17 cellular contexts compared by ENCODE assay signal in genomic region chr22:40004836-40005235, GRCh38. TPM values are rescaled to one million over a fixed set of nuclear protein-coding genes. Genes with fewer than 3 reads are reported as not detected.
DNase-seq lines count a peak whose midpoint lies in the region; ATAC-seq and TF ChIP-seq lines count a peak whose summit lies in the region.
"Had no signal": no experiment of that assay in that cellular context is flagged by ENCODE, and none has a peak within 500 bp of the region (broad histone marks: within the 10 kb centered on the region; RNA-seq: fewer than 3 reads in every experiment).

No MANE protein-coding gene starts in this region.

- TF ChIP-seq CTCF in brain (conservative IDR thresholded peaks at IDR 0.05) (no peak), glutamatergic neuron (IDR thresholded peaks at IDR 0.05; ENCODE audit: partially characterized antibody, unreplicated experiment) (no peak)
- no peak for TF ChIP-seq CTCF in activated CD8-positive, alpha-beta T cell treated with anti-CD3 and anti-CD28 coated beads for 36 hours (IDR thresholded peaks at IDR 0.05)

- DNase-seq in NCI-H82 (lab: John Stamatoyannopoulos, UW) (peak; percentile 53), NCI-H82 treated with DMSO at 0.1 percent for 48 hours (lab: John Stamatoyannopoulos, UW; ENCODE audit: unreplicated experiment) (no peak), glutamatergic neuron (no peak), NAMALWA (ENCODE audit: low spot score) (no peak)
- no peak for DNase-seq in stimulated activated naive CD4-positive, alpha-beta T cell treated with Interleukin-2 at 50 U/mL for 16 hours (lab: John Stamatoyannopoulos, UW)
- DNase-seq in activated CD8-positive, alpha-beta T cell treated with anti-CD3 and anti-CD28 coated beads for 36 hours = no peak
- DNase-seq: EL, NCI-H1436, NCI-H526 treated with DMSO at 0.1 percent for 48 hours, Right ventricle myocardium superior had no signal

- H3K27ac Mint-ChIP-seq in brain = peak overlapping the region; percentile 21 to 88 (median 60)
- H3K27ac Mint-ChIP-seq in glutamatergic neuron (ENCODE audit: unreplicated experiment) = peak overlapping the region; percentile 56
- no peak overlapping the region for H3K27ac Mint-ChIP-seq in activated CD8-positive, alpha-beta T cell treated with anti-CD3 and anti-CD28 coated beads for 36 hours
- H3K27ac Mint-ChIP-seq: GM23338, IgD-negative memory B cell had no signal

- POLR2A ChIA-PET in activated CD8-positive, alpha-beta T cell treated with anti-CD3 and anti-CD28 coated beads for 36 hours (lab: Charles Lee) = no interaction called here

- H3K9me3 Mint-ChIP-seq in brain (no peaks in the 10 kb centered on the region), glutamatergic neuron (ENCODE audit: unreplicated experiment) (peaks cover 4% of the 10 kb centered on the region)
- H3K9me3 Mint-ChIP-seq in activated CD8-positive, alpha-beta T cell treated with anti-CD3 and anti-CD28 coated beads for 36 hours = no peaks in the 10 kb centered on the region
- H3K9me3 Mint-ChIP-seq: GM23338, IgD-negative memory B cell had no signal

- CTCF ChIA-PET in activated CD8-positive, alpha-beta T cell treated with anti-CD3 and anti-CD28 coated beads for 36 hours (lab: Charles Lee) = interaction anchor here (3.1 kb wide), 1 partner anchor 20 kb away, joined by 13 read pairs; no protein-coding TSS in a partner anchor

- H3K36me3 Mint-ChIP-seq in brain (no peaks in the 10 kb centered on the region), glutamatergic neuron (ENCODE audit: unreplicated experiment) (no peaks in the 10 kb centered on the region)
- H3K36me3 Mint-ChIP-seq in activated CD8-positive, alpha-beta T cell treated with anti-CD3 and anti-CD28 coated beads for 36 hours (ENCODE audit: low read depth) = no peaks in the 10 kb centered on the region
- H3K36me3 Mint-ChIP-seq: IgD-negative memory B cell had no signal

- peaks cover 81% of the 10 kb centered on the region for H3K4me1 Mint-ChIP-seq in brain
- peaks cover 48% of the 10 kb centered on the region for H3K4me1 Mint-ChIP-seq in glutamatergic neuron (ENCODE audit: low read depth, unreplicated experiment)
- peaks cover 14% of the 10 kb centered on the region for H3K4me1 Mint-ChIP-seq in activated CD8-positive, alpha-beta T cell treated with anti-CD3 and anti-CD28 coated beads for 36 hours (ENCODE audit: low read depth)

- intact Hi-C loops in activated CD8-positive, alpha-beta T cell treated with anti-CD3 and anti-CD28 coated beads for 36 hours (cut with micrococcal nuclease) = no loop called here

- H3K4me3 Mint-ChIP-seq in brain = no peak overlapping the region
- H3K4me3 Mint-ChIP-seq in glutamatergic neuron (ENCODE audit: unreplicated experiment) = peak overlapping the region; percentile 5
- H3K4me3 Mint-ChIP-seq in activated CD8-positive, alpha-beta T cell treated with anti-CD3 and anti-CD28 coated beads for 36 hours = no peak overlapping the region
- H3K4me3 Mint-ChIP-seq: GM23338, IgD-negative memory B cell had no signal

- ATAC-seq in activated CD8-positive, alpha-beta T cell treated with anti-CD3 and anti-CD28 coated beads for 36 hours = no peak
- ATAC-seq: GM23338, HCT116, Panc1 had no signal

- H3K27me3 Mint-ChIP-seq in brain (peaks cover 10% of the 10 kb centered on the region), glutamatergic neuron (ENCODE audit: unreplicated experiment) (peaks cover 12% of the 10 kb centered on the region)
- peaks cover 4% of the 10 kb centered on the region for H3K27me3 Mint-ChIP-seq in activated CD8-positive, alpha-beta T cell treated with anti-CD3 and anti-CD28 coated beads for 36 hours

RNA-seq across cellular contexts. Expression of gene FAM83F, which starts 10.1 kb away (rescaled TPM):
- polyA plus RNA-seq in brain (ENCODE audit: insufficient read depth, low read depth, low replicate concordance) = 10.8 TPM
- total RNA-seq in glutamatergic neuron (ENCODE audit: unreplicated experiment) = 1.1 TPM
- total RNA-seq in activated CD8-positive, alpha-beta T cell treated with anti-CD3 and anti-CD28 coated beads for 36 hours = 1 to 10 TPM; 1.5 to 2.0 TPM
- total RNA-seq: A673, LHCN-M2 had no signal
- polyA plus RNA-seq: IgD-negative memory B cell had no signal

RNA-seq across cellular contexts. Expression of gene TMA7B, which starts 44.6 kb away (rescaled TPM):
- polyA plus RNA-seq in brain (ENCODE audit: insufficient read depth, low read depth, low replicate concordance) = not detected
- total RNA-seq in glutamatergic neuron (ENCODE audit: unreplicated experiment) = not detected
- 1 to 10 TPM; 2.2 to 2.3 TPM for total RNA-seq in activated CD8-positive, alpha-beta T cell treated with anti-CD3 and anti-CD28 coated beads for 36 hours
- total RNA-seq: A673, GM23338, LHCN-M2, Right ventricle myocardium superior had no signal
- polyA plus RNA-seq: GM23338 had no signal
